9 cellular contexts compared by ENCODE assay signal in genomic region chr20:45791668-45792512, GRCh38. TPM values are rescaled to one million over a fixed set of nuclear protein-coding genes. Genes with fewer than 3 reads are reported as not detected.
DNase-seq lines count a peak whose midpoint lies in the region; ATAC-seq, FAIRE-seq and TF ChIP-seq lines count a peak whose summit lies in the region.
"Had no signal": no experiment of that assay in that cellular context is flagged by ENCODE, and none has a peak within 500 bp of the region (broad histone marks: within the 10 kb centered on the region; RNA-seq: fewer than 3 reads in every experiment).

TSS of gene DNTTIP1 (plus strand) at chr20:45791954. CDS start at chr20:45792005, 51 bp downstream.
TSS of gene WFDC3 (minus strand) at chr20:45791883. CDS start at chr20:45789975, 1,908 bp downstream.

- H3K27me3 ChIP-seq in BE2C (no peaks in the 10 kb centered on the region), liver (ENCODE audit: control insufficient read depth in 4 of 4, insufficient read depth in 4 of 4, low read length in 3 of 4) (no peaks in the 10 kb centered on the region)

- peak within 1 kb of the TSS; percentile 82 to 92 for H3K27ac ChIP-seq in liver (ENCODE audit: low read depth in 1 of 2, low read length in 2 of 2)

- no peak for FAIRE-seq in GM19239 (lab: Jason Lieb, UNC)

- peaks cover 21% of the 10 kb centered on the region for H3K36me3 ChIP-seq in BE2C
- peaks cover 0 to 24% (median 21%) of the 10 kb centered on the region in 4 donors for H3K36me3 ChIP-seq in liver (ENCODE audit: control insufficient read depth in 4 of 4, insufficient read depth in 3 of 4, low read depth in 1 of 4, low read length in 3 of 4)

- peak within 1 kb of the TSS; percentile 74 to 99 for H3K9ac ChIP-seq in liver (ENCODE audit: low read depth in 1 of 2, low read length in 2 of 2)

- H3K9me3 ChIP-seq in BE2C, result no peaks in the 10 kb centered on the region
- H3K9me3 ChIP-seq in liver (ENCODE audit: control insufficient read depth in 4 of 4, low read length in 3 of 4), result no peaks in the 10 kb centered on the region

- under 1% methylated on average over 63 of the region's 63 CpGs for WGBS in liver

- TF ChIP-seq CTCF in BE2C (IDR thresholded peaks at IDR 0.05; ENCODE audit: low read depth, low read length), result peak; percentile 1; the same call in 1 of the 2 replicates
- TF ChIP-seq CTCF in liver (IDR thresholded peaks at IDR 0.05; ENCODE audit: low read depth, low read length, missing input control), result no peak

- no peaks in the 10 kb centered on the region for H3K4me1 ChIP-seq in BE2C
- H3K4me1 ChIP-seq in liver (ENCODE audit: control insufficient read depth in 4 of 4, insufficient read depth in 4 of 4, low read length in 3 of 4), result peaks cover 0 to 13% (median 10%) of the 10 kb centered on the region in 4 donors

- DNase-seq in BE2C (peak; percentile 96), GM19239 (ENCODE audit: insufficient read length, low spot score) (peak; percentile 90), NCI-H526 (lab: John Stamatoyannopoulos, UW) (peak; percentile 85 to 97), dermis microvascular lymphatic vessel endothelial cell (ENCODE audit: low read depth in 2 of 2) (peak; percentile 83 to 92)
- DNase-seq in activated CD4-positive, alpha-beta T cell treated with anti-CD3 and anti-CD28 coated beads, Interleukin-2, amount 50 U/mL, for 4 hours, result peak; percentile 74 to 77
- DNase-seq in stimulated activated CD4-positive, alpha-beta T cell treated with anti-CD3 and anti-CD28 coated beads, Interleukin-2, amount 100 ng/mL, for 48 hours, result peak; percentile 85

- peak within 1 kb of the TSS; percentile 95 for H3K4me3 ChIP-seq in BE2C (ENCODE audit: low read depth, low read length)
- H3K4me3 ChIP-seq in liver (ENCODE audit: low read depth in 1 of 3, low read length in 3 of 3), result peak within 1 kb of the TSS; percentile 86 to 97 (median 96)

- TF ChIP-seq RAD21 in liver (IDR thresholded peaks at IDR 0.05), result no peak

- ATAC-seq in HG03457 (IDR thresholded peaks at IDR 0.05; ENCODE audit: unreplicated experiment), result peak; percentile 63

TF ChIP-seq in liver, 16 proteins besides CTCF, POLR2A, EP300 and RAD21:
- TF ChIP-seq GABPA (IDR thresholded peaks at IDR 0.05 in 1 of 2, conservative IDR thresholded peaks at IDR 0.05 in 1 of 2) (peak in 1 of 2 donors; percentile 90), NR2F2 (IDR thresholded peaks at IDR 0.05) (no peak), HNF4A (conservative IDR thresholded peaks at IDR 0.05) (peak; percentile 36 to 75), TAF1 (conservative IDR thresholded peaks at IDR 0.05) (no peak), FOXA1 (IDR thresholded peaks at IDR 0.05) (no peak), REST (IDR thresholded peaks at IDR 0.05) (no peak), ATF3 (IDR thresholded peaks at IDR 0.05) (no peak), ZBTB33 (IDR thresholded peaks at IDR 0.05) (no peak), MAX (IDR thresholded peaks at IDR 0.05) (no peak), FOXA2 (IDR thresholded peaks at IDR 0.05) (no peak), RXRA (IDR thresholded peaks at IDR 0.05) (no peak), HNF4G (IDR thresholded peaks at IDR 0.05) (no peak), YY1 (IDR thresholded peaks at IDR 0.05) (peak; percentile 63), EGR1 (IDR thresholded peaks at IDR 0.05; ENCODE audit: low read depth in 2 of 2) (peak in 1 of 2 donors; percentile 39), SP1 (IDR thresholded peaks at IDR 0.05) (no peak)

RNA-seq across cellular contexts. Expression of gene DNTTIP1, which starts in this region (rescaled TPM):
- polyA plus RNA-seq in BE2C (2012; ENCODE audit: insufficient read depth, insufficient read length, low read depth), result 79.2 TPM
- total RNA-seq in dermis microvascular lymphatic vessel endothelial cell (13.9 and 16.2 TPM in 2 replicates), liver (1 to 10 TPM; 6.3 to 9.4 TPM)
- 10 to 100 TPM in 1 of 2 donors, 1 to 10 TPM in 1; 9.3 to 13.8 TPM for polyA plus RNA-seq in liver

RNA-seq across cellular contexts. Expression of gene WFDC3, which starts in this region (rescaled TPM):
- 0.79 TPM for polyA plus RNA-seq in BE2C (2012; ENCODE audit: insufficient read depth, insufficient read length, low read depth)
- total RNA-seq in dermis microvascular lymphatic vessel endothelial cell, result not detected in 2 replicates
- not detected for total RNA-seq in liver
- under 1 TPM in 1 of 2 donors, not detected in 1; 0.28 TPM for polyA plus RNA-seq in liver
- total RNA-seq: T-helper 1 cell treated with Interleukin-12 subunit alpha and Interleukin-12 subunit beta and Interleukin-4 antibody, amounts not matched to agents 30 ng/mL and 1 ng/mL, for 36 hours had no signal

Comparison
In these comparisons a context has a peak if more than half of its experiments do, and no peak if none do; other contexts are left out.
1. Peak in every context shown above with its lines: DNase-seq, ATAC-seq, H3K4me3 ChIP-seq and H3K27ac ChIP-seq.